In genomic region chr4:110515676-110516075, GRCh38 we compare ENCODE assay signal across 9 cellular contexts. TPM values are rescaled to one million over a fixed set of nuclear protein-coding genes. Genes with fewer than 3 reads are reported as not detected.
DNase-seq lines count a peak whose midpoint lies in the region; ATAC-seq and TF ChIP-seq lines count a peak whose summit lies in the region.
"Had no signal": no experiment of that assay in that cellular context is flagged by ENCODE, and none has a peak within 500 bp of the region (broad histone marks: within the 10 kb centered on the region; RNA-seq: fewer than 3 reads in every experiment).

No MANE protein-coding gene starts in this region.

- peak overlapping the region; percentile 46 for H3K4me2 ChIP-seq in SK-N-SH

- no peak for TF ChIP-seq POLR2A in vagina (IDR thresholded peaks at IDR 0.05)

- no peaks in the 10 kb centered on the region for H3K9me2 ChIP-seq in SK-N-SH

- ATAC-seq in heart right ventricle, result peak in 5 of 8 donors; percentile 37 to 60 (median 51)
- no peak for ATAC-seq in left ventricle myocardium superior
- ATAC-seq in GM19455 (IDR thresholded peaks at IDR 0.05; ENCODE audit: unreplicated experiment), result no peak

- intact Hi-C loops in heart right ventricle (cut with DNase I), result loop anchor here in 9 of 10 donors (2.0 to 10.0 kb wide), 11 partner anchors 171 to 518 kb away; no protein-coding TSS in a partner anchor
- intact Hi-C loops in left ventricle myocardium superior (cut with micrococcal nuclease), result loop anchor here (2.0 to 10.0 kb wide), 2 partner anchors 201 to 517 kb away; no protein-coding TSS in a partner anchor
- intact Hi-C loops in left ventricle myocardium inferior (cut with micrococcal nuclease), result loop anchor here (5.0 to 10.0 kb wide), 3 partner anchors 171 to 518 kb away; no protein-coding TSS in a partner anchor
- intact Hi-C loops in vagina (cut with DNase I), result loop anchor here (5.0 kb wide), 1 partner anchor 518 kb away; no protein-coding TSS in a partner anchor

- no peak for TF ChIP-seq RAD21 in SK-N-SH (IDR thresholded peaks at IDR 0.05; ENCODE audit: low read length)

- H3K79me2 ChIP-seq in SK-N-SH (ENCODE audit: insufficient read depth), result no peaks in the 10 kb centered on the region

- 52 to 63% methylated on average over 5 of the region's 5 CpGs for WGBS in heart right ventricle, 2 donors
- 54% methylated on average over 5 of the region's 5 CpGs for WGBS in SK-N-SH (ENCODE audit: low lambda C conversion rate)

- no peaks in the 10 kb centered on the region for H4K20me1 ChIP-seq in SK-N-SH (ENCODE audit: insufficient read depth)

- no peak for DNase-seq in heart right ventricle
- no peak for DNase-seq in left ventricle myocardium superior
- DNase-seq in SK-N-SH, result no peak
- DNase-seq in left ventricle myocardium inferior, result no peak
- DNase-seq in vagina (ENCODE audit: extremely low spot score in 2 of 2), result no peak
- DNase-seq in HEK293T (ENCODE audit: extremely low spot score), result no peak
- DNase-seq in C1 segment of cervical spinal cord (lab: John Stamatoyannopoulos, UW), result no peak

- POLR2A ChIA-PET in SK-N-SH (lab: Yijun Ruan, JAX), result no interaction called here
- POLR2A ChIA-PET in HEK293T (lab: Yijun Ruan, JAX), result no interaction called here

- no peak overlapping the region for H3K9ac ChIP-seq in SK-N-SH

- H3K36me3 ChIP-seq in heart right ventricle (no peaks in the 10 kb centered on the region), SK-N-SH (replicated peaks in 1 of 2; ENCODE audit: control insufficient read depth in 1 of 2, insufficient read depth in 2 of 2, low read length in 1 of 2) (no peaks in the 10 kb centered on the region), left ventricle myocardium inferior (no peaks in the 10 kb centered on the region), vagina (no peaks in the 10 kb centered on the region)
- H3K36me3 ChIP-seq: cardiac muscle cell had no signal

- H3F3A ChIP-seq in SK-N-SH (replicated peaks; ENCODE audit: insufficient read depth), result no peaks in the 10 kb centered on the region

- H3K4me1 ChIP-seq in heart right ventricle, result peaks cover 0 to 14% (median 0%) of the 10 kb centered on the region in 9 donors
- peaks cover 0 to 2% of the 10 kb centered on the region in 2 experiments; a peak in 2 of 4 replicates for H3K4me1 ChIP-seq in SK-N-SH (ENCODE audit: control insufficient read depth in 1 of 2, insufficient read depth in 2 of 2, low read depth in 1 of 2, low read length in 1 of 2)
- H3K4me1 ChIP-seq in left ventricle myocardium inferior, result peaks cover 10% of the 10 kb centered on the region
- H3K4me1 ChIP-seq in vagina, result no peaks in the 10 kb centered on the region

- no peak for TF ChIP-seq EP300 in SK-N-SH (IDR thresholded peaks at IDR 0.05; ENCODE audit: borderline replicate concordance in 1 of 2, low read depth in 1 of 2, low read length in 1 of 2)

- H3K4me3 ChIP-seq in heart right ventricle (peak overlapping the region in 8 of 10 donors; percentile 19 to 59 (median 50)), SK-N-SH (ENCODE audit: low read depth in 2 of 2, low read length in 1 of 2) (peak overlapping the region; percentile 54 to 55; a peak in 3 of 4 replicates), left ventricle myocardium inferior (peak overlapping the region; percentile 60), vagina (peak overlapping the region in 1 of 2 donors; percentile 39)
- H3K4me3 ChIP-seq: cardiac muscle cell had no signal

- H3K9me3 ChIP-seq in heart right ventricle, result no peaks in the 10 kb centered on the region
- H3K9me3 ChIP-seq in SK-N-SH, result no peaks in the 10 kb centered on the region
- H3K9me3 ChIP-seq in left ventricle myocardium inferior (replicated peaks), result no peaks in the 10 kb centered on the region
- no peaks in the 10 kb centered on the region for H3K9me3 ChIP-seq in vagina

- H3K27me3 ChIP-seq in heart right ventricle, result peaks cover 0 to under 1% (median 0%) of the 10 kb centered on the region in 7 donors
- H3K27me3 ChIP-seq in SK-N-SH (ENCODE audit: insufficient read depth), result peaks cover under 1% of the 10 kb centered on the region; the same call in 1 of the 2 replicates
- H3K27me3 ChIP-seq in left ventricle myocardium inferior (ENCODE audit: low read depth), result peaks cover 1% of the 10 kb centered on the region
- H3K27me3 ChIP-seq in vagina, result no peaks in the 10 kb centered on the region
- H3K27me3 ChIP-seq: cardiac muscle cell had no signal

- peak overlapping the region; percentile 53; the same call in 1 of the 2 replicates for H2AFZ ChIP-seq in SK-N-SH (ENCODE audit: low read depth)

- peak overlapping the region in 1 of 10 donors; percentile 41 for H3K27ac ChIP-seq in heart right ventricle
- no peak overlapping the region for H3K27ac ChIP-seq in SK-N-SH (ENCODE audit: low read depth in 2 of 2, low read length in 1 of 2)
- peak overlapping the region; percentile 28 for H3K27ac ChIP-seq in left ventricle myocardium inferior (replicated peaks)
- H3K27ac ChIP-seq in vagina, result peak overlapping the region; percentile 14
- H3K27ac ChIP-seq: cardiac muscle cell had no signal

- TF ChIP-seq CTCF in heart right ventricle (IDR thresholded peaks at IDR 0.05), result no peak
- no peak for TF ChIP-seq CTCF in SK-N-SH (IDR thresholded peaks at IDR 0.05)
- no peak for TF ChIP-seq CTCF in left ventricle myocardium inferior (IDR thresholded peaks at IDR 0.05; ENCODE audit: borderline replicate concordance)
- no peak for TF ChIP-seq CTCF in vagina (IDR thresholded peaks at IDR 0.05)

- CTCF ChIA-PET in SK-N-SH (lab: Yijun Ruan, JAX), result interaction anchor here (0.6 to 18.9 kb wide), 17 partner anchors 9 to 1095 kb away, joined by 3 to 591 read pairs (median 4); partner anchors contain the start of genes ELOVL6 and SEC24B
- CTCF ChIA-PET in HEK293T (lab: Yijun Ruan, JAX), result interaction anchor here (0.7 to 1.9 kb wide), 3 partner anchors 171 to 517 kb away, joined by 3 to 7 read pairs (median 3); no protein-coding TSS in a partner anchor

TF ChIP-seq in SK-N-SH, 30 proteins besides CTCF, POLR2A, EP300 and RAD21 (continues in another document):
- TF ChIP-seq PBX3 (IDR thresholded peaks at IDR 0.05) (no peak), IRF3 (IDR thresholded peaks at IDR 0.05; ENCODE audit: low read depth, low read length) (no peak)

TF ChIP-seq in HEK293T, 16 proteins besides CTCF, POLR2A, EP300 and RAD21:
- TF ChIP-seq L3MBTL2 (conservative IDR thresholded peaks at IDR 0.05) (no peak), CTBP1 (IDR thresholded peaks at IDR 0.05; ENCODE audit: borderline replicate concordance) (no peak), PKNOX1 (IDR thresholded peaks at IDR 0.05) (no peak), HDGF (IDR thresholded peaks at IDR 0.05; ENCODE audit: borderline replicate concordance) (no peak), NFRKB (IDR thresholded peaks at IDR 0.05) (no peak), SUZ12 (IDR thresholded peaks at IDR 0.05) (no peak), ZNF384 (IDR thresholded peaks at IDR 0.05) (no peak), ARNT (IDR thresholded peaks at IDR 0.05) (no peak), FOXA1 (IDR thresholded peaks at IDR 0.05) (no peak), FOXK2 (IDR thresholded peaks at IDR 0.05) (no peak), BHLHE40 (IDR thresholded peaks at IDR 0.05; ENCODE audit: borderline replicate concordance) (no peak), TARDBP (IDR thresholded peaks at IDR 0.05) (no peak), SP1 (IDR thresholded peaks at IDR 0.05) (no peak)

RNA-seq across cellular contexts. Expression of gene ENPEP, which starts 39.7 kb away (rescaled TPM):
- total RNA-seq in heart right ventricle (10 to 100 TPM in 1 of 10 donors, 1 to 10 TPM in 9; 2.2 to 14.9 (median 3.5) TPM), left ventricle myocardium superior (2.7 TPM), left ventricle myocardium inferior (3.5 TPM), vagina (5.2 TPM)
- polyA plus RNA-seq in heart right ventricle (1 to 10 TPM; 4.0 to 6.2 TPM), SK-N-SH (2012; rRNA removed) (0.15 and 0.16 TPM in 2 replicates)
- polyA plus RNA-seq in SK-N-SH (2012; cell fraction: cytosol; rRNA removed), result 0.04 and 0.19 TPM in 2 replicates
- 0.04 and 0.05 TPM in 2 replicates for polyA plus RNA-seq in SK-N-SH (2012; cell fraction: nucleus; rRNA removed)

Comparison
In these comparisons a context has a peak if more than half of its experiments do, and no peak if none do; other contexts are left out.
1. ATAC-seq: peak in heart right ventricle (5 of 8); none in left ventricle myocardium superior (single experiment) and GM19455 (single experiment).
2. H3K27ac ChIP-seq: peak in left ventricle myocardium inferior (single experiment) and vagina (single experiment); none in SK-N-SH (0 of 2).